In the genomic region with DNA sequence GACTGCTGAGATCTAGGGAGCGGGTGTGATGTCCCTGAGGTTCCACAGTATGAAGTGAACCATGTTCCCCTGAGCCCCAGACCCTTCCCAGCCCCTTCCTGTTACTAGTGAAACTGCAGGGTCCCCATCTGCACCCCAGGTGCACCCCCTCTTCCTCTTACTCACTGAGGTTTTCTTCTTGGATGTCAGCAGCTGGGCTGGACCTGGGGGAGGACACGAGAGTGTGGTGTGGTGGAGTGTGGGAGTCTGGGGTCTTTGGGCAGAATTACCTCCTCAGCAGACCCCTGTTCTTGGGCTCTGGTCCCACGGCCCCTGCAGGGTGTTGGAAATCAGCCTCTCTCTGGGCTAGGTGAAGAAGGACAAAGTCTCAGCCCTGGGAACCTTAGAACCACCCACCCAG, we compare ENCODE assay signal across 21 cellular contexts. TPM values are rescaled to one million over a fixed set of nuclear protein-coding genes. Genes with fewer than 3 reads are reported as not detected.
DNase-seq lines count a peak whose midpoint lies in the region; ATAC-seq and TF ChIP-seq lines count a peak whose summit lies in the region.
"Had no signal": no experiment of that assay in that cellular context is flagged by ENCODE, and none has a peak within 500 bp of the region (broad histone marks: within the 10 kb centered on the region; RNA-seq: fewer than 3 reads in every experiment).

No MANE protein-coding gene starts in this region.

- ATAC-seq in Right ventricle myocardium inferior: no peak
- ATAC-seq: A549 had no signal

- no peak for TF ChIP-seq CTCF in right atrium auricular region (IDR thresholded peaks at IDR 0.05)
- TF ChIP-seq CTCF in endodermal cell (conservative IDR thresholded peaks at IDR 0.05): no peak
- no peak for TF ChIP-seq CTCF in osteoblast (IDR thresholded peaks at IDR 0.05; ENCODE audit: extremely low read depth, low read depth, low read length)

- no peak overlapping the region for H3K4me3 Mint-ChIP-seq in endodermal cell
- H3K4me3 Mint-ChIP-seq: CD4-positive, CD25-positive, alpha-beta regulatory T cell; CD8-positive, alpha-beta memory T cell had no signal

- H3K4me3 ChIP-seq in right atrium auricular region: no peak overlapping the region
- H3K4me3 ChIP-seq in endodermal cell (ENCODE audit: low read length): no peak overlapping the region
- H3K4me3 ChIP-seq in osteoblast (ENCODE audit: insufficient read depth, low read length): no peak overlapping the region
- H3K4me3 ChIP-seq: A549, GM23248, HAP-1 had no signal

- no peaks in the 10 kb centered on the region for H3K36me3 Mint-ChIP-seq in endodermal cell (ENCODE audit: low read depth)
- H3K36me3 Mint-ChIP-seq: CD4-positive, CD25-positive, alpha-beta regulatory T cell; CD8-positive, alpha-beta memory T cell had no signal

- in situ Hi-C loops in G401 (cut with HindIII; ENCODE audit: low sequenced_read_pairs): no loop called here

- no peak overlapping the region for H3K27ac Mint-ChIP-seq in endodermal cell
- H3K27ac Mint-ChIP-seq: CD4-positive, CD25-positive, alpha-beta regulatory T cell had no signal

- DNase-seq in right atrium auricular region (ENCODE audit: low spot score) (peak; percentile 30), Right ventricle myocardium inferior (ENCODE audit: missing footprints) (no peak), endodermal cell (peak; percentile 15), osteoblast (ENCODE audit: insufficient read length, low spot score, missing footprints) (peak; percentile 35), G401 (ENCODE audit: low spot score) (no peak), cerebellum (ENCODE audit: low spot score) (no peak), SW 1271 (lab: John Stamatoyannopoulos, UW) (no peak)
- DNase-seq: AML-193; CD4-positive, CD25-positive, alpha-beta regulatory T cell; CD8-positive, alpha-beta memory T cell; COR-L47; DMS 273 treated with DMSO at 0.1 percent for 48 hours; DMS53; DND-41; EL; GM23248 had no signal

- no peak overlapping the region for H2AFZ ChIP-seq in osteoblast (ENCODE audit: low read length)
- H2AFZ ChIP-seq: GM23248 had no signal

- peaks cover 16% of the 10 kb centered on the region for H3K27me3 Mint-ChIP-seq in endodermal cell (ENCODE audit: insufficient read depth)
- H3K27me3 Mint-ChIP-seq: CD4-positive, CD25-positive, alpha-beta regulatory T cell had no signal

- H3K27ac ChIP-seq in right atrium auricular region: no peak overlapping the region
- no peak overlapping the region for H3K27ac ChIP-seq in endodermal cell (ENCODE audit: low read depth, low read length)
- H3K27ac ChIP-seq in osteoblast (ENCODE audit: low read depth, low read length): no peak overlapping the region
- H3K27ac ChIP-seq: 22Rv1, A549, GM23248 had no signal

- H3K4me1 Mint-ChIP-seq in endodermal cell: no peaks in the 10 kb centered on the region

- no peaks in the 10 kb centered on the region for H3K27me3 ChIP-seq in right atrium auricular region
- no peaks in the 10 kb centered on the region for H3K27me3 ChIP-seq in endodermal cell (ENCODE audit: control insufficient read depth, insufficient read depth, low read length, poor library complexity, severe bottlenecking)
- no peaks in the 10 kb centered on the region for H3K27me3 ChIP-seq in osteoblast (ENCODE audit: insufficient read depth, low read length)

- no peaks in the 10 kb centered on the region for H3K9me3 ChIP-seq in right atrium auricular region
- H3K9me3 ChIP-seq in endodermal cell (ENCODE audit: control insufficient read depth, low read length): no peaks in the 10 kb centered on the region
- H3K9me3 ChIP-seq in osteoblast (ENCODE audit: low read depth, low read length): no peaks in the 10 kb centered on the region
- H3K9me3 ChIP-seq: A549, HAP-1 had no signal

- no peaks in the 10 kb centered on the region for H4K20me1 ChIP-seq in osteoblast (ENCODE audit: insufficient read depth, low read length)

- WGBS in endodermal cell (ENCODE audit: insufficient coverage in 1 of 2, insufficient read length in 1 of 2), 2 experiments: 83 to 88% methylated on average over 1 to 3 of the region's 3 CpGs

- H3K4me1 ChIP-seq in right atrium auricular region (no peaks in the 10 kb centered on the region), endodermal cell (ENCODE audit: control insufficient read depth, insufficient read depth, low read length) (no peaks in the 10 kb centered on the region), osteoblast (ENCODE audit: insufficient read depth, low read length) (peaks cover 3% of the 10 kb centered on the region)
- H3K4me1 ChIP-seq: A549, HAP-1 had no signal

- H3K9me3 Mint-ChIP-seq in endodermal cell: no peaks in the 10 kb centered on the region
- H3K9me3 Mint-ChIP-seq: CD4-positive, CD25-positive, alpha-beta regulatory T cell; CD8-positive, alpha-beta memory T cell had no signal

- H3K36me3 ChIP-seq in right atrium auricular region: no peaks in the 10 kb centered on the region
- no peaks in the 10 kb centered on the region for H3K36me3 ChIP-seq in endodermal cell (ENCODE audit: control insufficient read depth, insufficient read depth, low read length)
- no peaks in the 10 kb centered on the region for H3K36me3 ChIP-seq in osteoblast (ENCODE audit: insufficient read depth, low read length)
- H3K36me3 ChIP-seq: HAP-1 had no signal

- no peak overlapping the region for H3K4me2 ChIP-seq in osteoblast (ENCODE audit: insufficient read depth, low read length)
- H3K4me2 ChIP-seq: A549 had no signal

- H3K9ac ChIP-seq in endodermal cell (ENCODE audit: extremely low read depth, low read length, poor library complexity, severe bottlenecking): no peak overlapping the region
- H3K9ac ChIP-seq: GM23248 had no signal

- intact Hi-C loops in Right ventricle myocardium inferior (cut with DNase I): no loop called here

- H3K79me2 ChIP-seq in osteoblast (ENCODE audit: insufficient read depth, low read length): no peaks in the 10 kb centered on the region

RNA-seq across cellular contexts. Expression of gene LILRA6, which starts 3.3 kb away (rescaled TPM):
- total RNA-seq in right atrium auricular region (1 to 10 TPM in 1 of 2 donors, not detected in 1; 1.7 TPM), Right ventricle myocardium inferior (2.7 TPM), endodermal cell (not detected), osteoblast (not detected in 2 replicates), cerebellum (0.64 TPM)
- polyA plus RNA-seq in endodermal cell (2013, experiment 1 of 2): not detected
- polyA plus RNA-seq in endodermal cell (2013, experiment 2 of 2): not detected
- total RNA-seq in G401 (2014; rRNA removed; shearing (Covaris generic)): not detected in 2 replicates
- total RNA-seq: CD4-positive, CD25-positive, alpha-beta regulatory T cell; GM23248; H4 had no signal
- polyA plus RNA-seq: A549, BJ, GM23248 had no signal

RNA-seq across cellular contexts. Expression of gene LILRB5, which starts 11.1 kb away (rescaled TPM):
- total RNA-seq in right atrium auricular region (10 to 100 TPM in 1 of 2 donors, 1 to 10 TPM in 1; 2.6 to 12.0 TPM), Right ventricle myocardium inferior (8.5 TPM), endodermal cell (not detected), osteoblast (not detected in 2 replicates), cerebellum (1.2 TPM)
- not detected for polyA plus RNA-seq in endodermal cell (2013, experiment 1 of 2)
- not detected for polyA plus RNA-seq in endodermal cell (2013, experiment 2 of 2)
- not detected in 2 replicates for total RNA-seq in G401 (2014; rRNA removed; shearing (Covaris generic))
- total RNA-seq: CD4-positive, CD25-positive, alpha-beta regulatory T cell; GM23248; H4 had no signal
- polyA plus RNA-seq: A549; BJ; CD4-positive, CD25-positive, alpha-beta regulatory T cell; CD8-positive, alpha-beta memory T cell; GM23248 had no signal

RNA-seq across cellular contexts. Expression of gene LILRB3, which starts 23.1 kb away (rescaled TPM):
- total RNA-seq in right atrium auricular region: 1 to 10 TPM; 2.0 to 8.8 TPM
- total RNA-seq in Right ventricle myocardium inferior: 4.0 TPM
- not detected for total RNA-seq in endodermal cell
- not detected for polyA plus RNA-seq in endodermal cell (2013, experiment 1 of 2)
- not detected for polyA plus RNA-seq in endodermal cell (2013, experiment 2 of 2)
- total RNA-seq in osteoblast: not detected in 2 replicates
- total RNA-seq in G401 (2014; rRNA removed; shearing (Covaris generic)): 0.74 and 0.81 TPM in 2 replicates
- 0.18 TPM for total RNA-seq in cerebellum
- total RNA-seq: GM23248, H4 had no signal
- polyA plus RNA-seq: A549, BJ had no signal

RNA-seq across cellular contexts. Expression of gene LILRB2, which starts 35.0 kb away (rescaled TPM):
- total RNA-seq in right atrium auricular region: 1 to 10 TPM; 1.1 to 3.4 TPM
- 2.9 TPM for total RNA-seq in Right ventricle myocardium inferior
- total RNA-seq in endodermal cell: not detected
- not detected for polyA plus RNA-seq in endodermal cell (2013, experiment 1 of 2)
- not detected for polyA plus RNA-seq in endodermal cell (2013, experiment 2 of 2)
- total RNA-seq in osteoblast: not detected in 2 replicates
- total RNA-seq in G401 (2014; rRNA removed; shearing (Covaris generic)): not detected in 2 replicates
- total RNA-seq in cerebellum: 0.27 TPM
- total RNA-seq: CD4-positive, CD25-positive, alpha-beta regulatory T cell; GM23248; H4 had no signal
- polyA plus RNA-seq: A549; BJ; CD8-positive, alpha-beta memory T cell; GM23248 had no signal

RNA-seq across cellular contexts. Expression of gene RPS9, which starts 45.3 kb away (rescaled TPM):
- total RNA-seq in right atrium auricular region (1,000 to 10,000 TPM; 1,068 to 1,279 TPM), Right ventricle myocardium inferior (681 TPM), endodermal cell (1,000 to 10,000 TPM; 1,302 to 1,460 TPM), osteoblast (1,229 and 1,336 TPM in 2 replicates), cerebellum (1,035 TPM)
- polyA plus RNA-seq in endodermal cell (2013, experiment 1 of 2): 1,601 TPM
- 1,537 TPM for polyA plus RNA-seq in endodermal cell (2013, experiment 2 of 2)
- total RNA-seq in G401 (2014; rRNA removed; shearing (Covaris generic)): 2,874 and 3,759 TPM in 2 replicates

Comparison
In these comparisons a context has a peak if more than half of its experiments do, and no peak if none do; other contexts are left out.
1. DNase-seq: peak in right atrium auricular region (single experiment), endodermal cell (single experiment) and osteoblast (single experiment); none in Right ventricle myocardium inferior (single experiment), G401 (single experiment), cerebellum (single experiment) and SW 1271 (0 of 2).